In genomic region chr1:16072616-16073484, GRCh38 we compare ENCODE assay signal across 8 cellular contexts. TPM values are rescaled to one million over a fixed set of nuclear protein-coding genes. Genes with fewer than 3 reads are reported as not detected.
DNase-seq lines count a peak whose midpoint lies in the region; ATAC-seq and TF ChIP-seq lines count a peak whose summit lies in the region.

No MANE protein-coding gene starts in this region.

- intact Hi-C loops in mucosa of descending colon (cut with DNase I, micrococcal nuclease), result loop anchor here in 1 of 2 donors (10.0 kb wide), 1 partner anchor 172 kb away; no protein-coding TSS in a partner anchor
- intact Hi-C loops in sciatic nerve (cut with DNase I), result no loop called here

- DNase-seq in AG20443 (ENCODE audit: low spot score) (peak; percentile 51), HFFc6 (no peak), astrocyte of the spinal cord (ENCODE audit: low read depth, low spot score) (no peak), mucosa of descending colon (no peak), sciatic nerve (ENCODE audit: low spot score) (no peak), epidermal melanocyte (ENCODE audit: insufficient read length, low spot score) (no peak), SW 1271 (lab: John Stamatoyannopoulos, UW) (no peak)

- peaks cover 11% of the 10 kb centered on the region; the same call in 1 of the 2 replicates for H3K27me3 Mint-ChIP-seq in HFFc6 (ENCODE audit: insufficient read depth)

- H3K27ac Mint-ChIP-seq in HFFc6, result no peak overlapping the region

- no peaks in the 10 kb centered on the region for H3K36me3 Mint-ChIP-seq in HFFc6 (ENCODE audit: low read depth)

- H3K4me1 ChIP-seq in mucosa of descending colon (ENCODE audit: low read depth), result peaks cover 4% of the 10 kb centered on the region

- H3K9me3 ChIP-seq in mucosa of descending colon, result no peaks in the 10 kb centered on the region

- TF ChIP-seq CTCF in HFFc6 (IDR thresholded peaks at IDR 0.05), result peak; percentile 28
- peak; percentile 12 for TF ChIP-seq CTCF in astrocyte of the spinal cord (IDR thresholded peaks at IDR 0.05; ENCODE audit: low read depth, low read length)
- no peak for TF ChIP-seq CTCF in mucosa of descending colon (IDR thresholded peaks at IDR 0.05)

- in situ Hi-C loops in astrocyte of the spinal cord (cut with HindIII; ENCODE audit: low sequenced_read_pairs), result no loop called here

- H3K9me3 Mint-ChIP-seq in HFFc6, result no peaks in the 10 kb centered on the region

- H3K4me3 Mint-ChIP-seq in HFFc6, result no peak overlapping the region

- no peaks in the 10 kb centered on the region for H3K36me3 ChIP-seq in mucosa of descending colon (ENCODE audit: low read depth)

- ATAC-seq in mucosa of descending colon (peak; percentile 4), sciatic nerve (no peak), GM19395 (IDR thresholded peaks at IDR 0.05; ENCODE audit: unreplicated experiment) (no peak)

- H3K4me1 Mint-ChIP-seq in HFFc6 (ENCODE audit: low read depth), result peaks cover 50% of the 10 kb centered on the region

- H3K4me3 ChIP-seq in astrocyte of the spinal cord (ENCODE audit: low read depth, low read length) (peak overlapping the region; percentile 12), mucosa of descending colon (no peak overlapping the region)

RNA-seq across cellular contexts. Expression of gene FAM131C, which starts 0.6 kb away (rescaled TPM):
- 1 to 10 TPM in 1 of 6 experiments, under 1 TPM in 5; 0.26 to 1.3 (median 0.74) TPM for total RNA-seq in HFFc6 (2021; fragmentation: NEBNext Ultra II Directional; extraction: Animal tissue kit (Norgen Biotek cat#: 25700))
- total RNA-seq in mucosa of descending colon (1 to 10 TPM in 1 of 3 donors, not detected in 2; 3.5 TPM), sciatic nerve (not detected)

RNA-seq across cellular contexts. Expression of gene CLCNKB, which starts 29.3 kb away (rescaled TPM):
- total RNA-seq in HFFc6 (2021; fragmentation: NEBNext Ultra II Directional; extraction: Animal tissue kit (Norgen Biotek cat#: 25700)), result under 1 TPM in 2 of 6 experiments, not detected in 4; 0.10 to 0.14 TPM
- total RNA-seq in mucosa of descending colon (1 to 10 TPM in 1 of 3 donors, not detected in 2; 1.2 TPM), sciatic nerve (1.4 TPM)

RNA-seq across cellular contexts. Expression of gene CLCNKA, which starts 51.0 kb away (rescaled TPM):
- total RNA-seq in HFFc6 (2021; fragmentation: NEBNext Ultra II Directional; extraction: Animal tissue kit (Norgen Biotek cat#: 25700)), result not detected
- total RNA-seq in mucosa of descending colon (1 to 10 TPM in 2 of 3 donors, not detected in 1; 1.3 to 3.4 TPM), sciatic nerve (0.13 TPM)

RNA-seq across cellular contexts. Expression of gene HSPB7, which starts 55.0 kb away (rescaled TPM):
- total RNA-seq in HFFc6 (2021; fragmentation: NEBNext Ultra II Directional; extraction: Animal tissue kit (Norgen Biotek cat#: 25700)), result 10 to 100 TPM; 15.5 to 40.6 (median 33.0) TPM
- 10 to 100 TPM in 2 of 3 donors, 1 to 10 TPM in 1; 1.5 to 78.0 (median 13.0) TPM for total RNA-seq in mucosa of descending colon
- 10.7 TPM for total RNA-seq in sciatic nerve
